In genomic region chr12:69157023-69157655, GRCh38 we compare ENCODE assay signal across 1 cellular context.
TF ChIP-seq lines count a peak whose summit lies in the region.

No MANE protein-coding gene starts in this region.

TF ChIP-seq in HCT116, 20 proteins besides CTCF, POLR2A, EP300 and RAD21 (continued from another document):
- TF ChIP-seq REST (IDR thresholded peaks at IDR 0.05; ENCODE audit: low read depth) (no peak), SIN3A (IDR thresholded peaks at IDR 0.05; ENCODE audit: low read depth) (no peak), MAX (IDR thresholded peaks at IDR 0.05) (no peak), SP1 (IDR thresholded peaks at IDR 0.05; ENCODE audit: low read depth) (no peak)
